14 cellular contexts compared by ENCODE assay signal in the genomic region with DNA sequence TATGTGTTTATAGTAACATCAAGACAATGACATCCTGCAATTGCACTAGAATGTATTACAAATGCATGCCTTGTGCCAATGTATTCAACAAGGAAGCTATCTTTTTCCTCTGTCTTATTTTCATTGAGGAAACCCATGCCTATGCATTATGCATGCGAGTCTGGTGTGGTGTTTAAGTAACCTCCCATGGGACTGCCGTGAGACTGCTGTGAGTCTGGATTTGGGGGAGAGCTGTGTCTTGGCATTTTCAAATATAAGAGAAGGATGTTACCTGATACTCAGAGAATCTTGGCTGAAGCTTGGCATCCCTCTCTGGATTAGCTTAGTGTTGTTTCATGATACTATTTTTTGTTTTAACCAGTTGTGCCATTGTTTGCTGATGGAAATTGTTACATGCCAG.
DNase-seq lines count a peak whose midpoint lies in the region; ATAC-seq and TF ChIP-seq lines count a peak whose summit lies in the region.
"Had no signal": no experiment of that assay in that cellular context is flagged by ENCODE, and none has a peak within 500 bp of the region (broad histone marks: within the 10 kb centered on the region; RNA-seq: fewer than 3 reads in every experiment).

No MANE protein-coding gene starts in this region.

- ATAC-seq in CD4-positive, alpha-beta T cell (ENCODE audit: poor library complexity) = no peak
- ATAC-seq in activated T-helper 17 cell treated with anti-CD3 and anti-CD28 coated beads, Interleukin-2, amount 50 U/mL, for 72 hours (replicated peaks) = no peak
- no peak for ATAC-seq in HG03439 (IDR thresholded peaks at IDR 0.05; ENCODE audit: unreplicated experiment)
- ATAC-seq: naive thymus-derived CD4-positive, alpha-beta T cell had no signal

- H3K27me3 ChIP-seq in CD4-positive, alpha-beta T cell (ENCODE audit: control insufficient read depth, insufficient read depth, low read length) = no peaks in the 10 kb centered on the region
- H3K27me3 ChIP-seq in HUES48 (ENCODE audit: control insufficient read depth, insufficient read depth, low read length) = no peaks in the 10 kb centered on the region

- intact Hi-C loops in CD4-positive, alpha-beta T cell (cut with DNase I, micrococcal nuclease) = loop anchor here in 1 of 2 experiments (5.0 kb wide), 1 partner anchor 33 kb away; no protein-coding TSS in a partner anchor

- H3K9me3 ChIP-seq in CD4-positive, alpha-beta T cell (ENCODE audit: control insufficient read depth, low read length) = no peaks in the 10 kb centered on the region
- no peaks in the 10 kb centered on the region for H3K9me3 ChIP-seq in HUES48 (ENCODE audit: control insufficient read depth, insufficient read depth, low read length)

- no peak overlapping the region for H3K27ac ChIP-seq in CD4-positive, alpha-beta T cell (ENCODE audit: low read depth, low read length)
- H3K27ac ChIP-seq in HUES48 (ENCODE audit: low read depth, low read length) = peak overlapping the region; percentile 82

- H3K4me3 Mint-ChIP-seq in CD4-positive, alpha-beta T cell = no peak overlapping the region
- peak overlapping the region; percentile 14 for H3K4me3 Mint-ChIP-seq in activated T-helper 17 cell treated with anti-CD3 and anti-CD28 coated beads, Interleukin-2, amount 50 U/mL, for 72 hours
- H3K4me3 Mint-ChIP-seq in glutamatergic neuron (ENCODE audit: unreplicated experiment) = no peak overlapping the region
- H3K4me3 Mint-ChIP-seq: activated CD4-positive, alpha-beta T cell treated with anti-CD3 and anti-CD28 coated beads, Interleukin-2, amount 10 ng/mL, durations not matched to agents 7 days and 5 days; activated naive CD8-positive, alpha-beta T cell treated with anti-CD3 and anti-CD28 coated beads, Interleukin-2, amount 10 ng/mL, durations not matched to agents 7 days and 5 days; naive thymus-derived CD4-positive, alpha-beta T cell had no signal

- H3K27me3 Mint-ChIP-seq in CD4-positive, alpha-beta T cell = no peaks in the 10 kb centered on the region
- no peaks in the 10 kb centered on the region for H3K27me3 Mint-ChIP-seq in activated T-helper 17 cell treated with anti-CD3 and anti-CD28 coated beads, Interleukin-2, amount 50 U/mL, for 72 hours
- no peaks in the 10 kb centered on the region for H3K27me3 Mint-ChIP-seq in glutamatergic neuron (ENCODE audit: unreplicated experiment)
- H3K27me3 Mint-ChIP-seq: activated CD4-positive, alpha-beta T cell treated with anti-CD3 and anti-CD28 coated beads, Interleukin-2, amount 10 ng/mL, durations not matched to agents 7 days and 5 days; activated naive CD8-positive, alpha-beta T cell treated with anti-CD3 and anti-CD28 coated beads, Interleukin-2, amount 10 ng/mL, durations not matched to agents 7 days and 5 days; naive thymus-derived CD4-positive, alpha-beta T cell had no signal

- TF ChIP-seq CTCF in CD4-positive, alpha-beta T cell (IDR thresholded peaks at IDR 0.05) = no peak
- TF ChIP-seq CTCF in glutamatergic neuron (IDR thresholded peaks at IDR 0.05; ENCODE audit: partially characterized antibody, unreplicated experiment) = no peak

- POLR2A ChIA-PET in CD4-positive, alpha-beta T cell (lab: Charles Lee) = no interaction called here

- peaks cover 82% of the 10 kb centered on the region for H3K4me1 Mint-ChIP-seq in CD4-positive, alpha-beta T cell (ENCODE audit: low read depth)
- peaks cover 51% of the 10 kb centered on the region for H3K4me1 Mint-ChIP-seq in activated T-helper 17 cell treated with anti-CD3 and anti-CD28 coated beads, Interleukin-2, amount 50 U/mL, for 72 hours
- H3K4me1 Mint-ChIP-seq in glutamatergic neuron (ENCODE audit: low read depth, unreplicated experiment) = peaks cover 15% of the 10 kb centered on the region

- CTCF ChIA-PET in CD4-positive, alpha-beta T cell (lab: Charles Lee) = no interaction called here

- H3K4me1 ChIP-seq in HUES48 (ENCODE audit: control insufficient read depth, insufficient read depth, low read length) = peaks cover 64% of the 10 kb centered on the region

- no peaks in the 10 kb centered on the region for H3K36me3 Mint-ChIP-seq in CD4-positive, alpha-beta T cell (ENCODE audit: low read depth)
- H3K36me3 Mint-ChIP-seq in activated T-helper 17 cell treated with anti-CD3 and anti-CD28 coated beads, Interleukin-2, amount 50 U/mL, for 72 hours (ENCODE audit: low read depth) = peaks cover 13% of the 10 kb centered on the region
- H3K36me3 Mint-ChIP-seq in glutamatergic neuron (ENCODE audit: unreplicated experiment) = no peaks in the 10 kb centered on the region

- H3K9ac ChIP-seq in HUES48 (ENCODE audit: low read depth, low read length) = no peak overlapping the region

- no peak for DNase-seq in CD4-positive, alpha-beta T cell
- peak; percentile 45 for DNase-seq in glutamatergic neuron
- no peak for DNase-seq in anterior cingulate cortex (lab: John Stamatoyannopoulos, UW)
- no peak for DNase-seq in stimulated activated CD4-positive, alpha-beta T cell treated with anti-CD3 and anti-CD28 coated beads, Interleukin-4, amount 100 ng/mL, for 24 hours
- no peak for DNase-seq in dermis blood vessel endothelial cell
- DNase-seq: activated CD4-positive, alpha-beta T cell treated with anti-CD3 and anti-CD28 coated beads, Interleukin-2, amount 10 ng/mL, durations not matched to agents 7 days and 5 days; activated naive CD8-positive, alpha-beta T cell treated with anti-CD3 and anti-CD28 coated beads, Interleukin-2, amount 10 ng/mL, durations not matched to agents 7 days and 5 days; activated T-cell treated with anti-CD3 and anti-CD28 coated beads for 4 hours; naive thymus-derived CD4-positive, alpha-beta T cell; NCI-H446; retina had no signal

- H3K4me3 ChIP-seq in HUES48 (ENCODE audit: low read depth, low read length) = 0 out of 2 replicates have a peak overlapping the region, but pooled peaks have one; percentile 45

- no peaks in the 10 kb centered on the region for H3K9me3 Mint-ChIP-seq in CD4-positive, alpha-beta T cell
- peaks cover 8% of the 10 kb centered on the region for H3K9me3 Mint-ChIP-seq in activated T-helper 17 cell treated with anti-CD3 and anti-CD28 coated beads, Interleukin-2, amount 50 U/mL, for 72 hours
- no peaks in the 10 kb centered on the region for H3K9me3 Mint-ChIP-seq in glutamatergic neuron (ENCODE audit: unreplicated experiment)
- H3K9me3 Mint-ChIP-seq: activated naive CD8-positive, alpha-beta T cell treated with anti-CD3 and anti-CD28 coated beads, Interleukin-2, amount 10 ng/mL, durations not matched to agents 7 days and 5 days had no signal

- no peaks in the 10 kb centered on the region for H3K36me3 ChIP-seq in HUES48 (ENCODE audit: control insufficient read depth, insufficient read depth, low read length)

- peak overlapping the region; percentile 40 for H3K27ac Mint-ChIP-seq in CD4-positive, alpha-beta T cell
- H3K27ac Mint-ChIP-seq in activated T-helper 17 cell treated with anti-CD3 and anti-CD28 coated beads, Interleukin-2, amount 50 U/mL, for 72 hours = peak overlapping the region; percentile 100
- no peak overlapping the region for H3K27ac Mint-ChIP-seq in glutamatergic neuron (ENCODE audit: unreplicated experiment)
- H3K27ac Mint-ChIP-seq: activated CD4-positive, alpha-beta T cell treated with anti-CD3 and anti-CD28 coated beads, Interleukin-2, amount 10 ng/mL, durations not matched to agents 7 days and 5 days; activated naive CD8-positive, alpha-beta T cell treated with anti-CD3 and anti-CD28 coated beads, Interleukin-2, amount 10 ng/mL, durations not matched to agents 7 days and 5 days had no signal
